Comparison of ENCODE assay signal across 19 cellular contexts in the genomic region with DNA sequence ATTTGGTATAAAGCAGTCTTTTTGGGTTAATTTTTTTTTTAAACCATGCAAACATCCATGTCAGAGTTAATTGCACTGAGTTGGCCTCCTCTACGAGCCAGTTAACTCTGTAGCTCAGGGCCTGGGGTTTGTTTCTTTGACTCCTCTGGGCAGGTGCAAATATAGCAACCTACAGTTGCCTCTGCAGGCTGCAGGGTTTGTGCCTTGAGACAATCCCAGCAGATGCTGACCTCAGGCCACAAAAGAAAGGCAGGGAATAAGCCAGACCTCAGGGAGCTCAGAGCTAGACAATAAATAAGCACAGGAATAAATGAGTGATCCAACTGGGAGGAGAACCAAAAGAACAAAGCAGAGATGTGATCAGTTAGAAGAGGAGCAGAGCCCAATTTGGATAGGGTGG.
"Had no signal": no experiment of that assay in that cellular context is flagged by ENCODE, and none has a peak within 500 bp of the region (broad histone marks: within the 10 kb centered on the region; RNA-seq: fewer than 3 reads in every experiment).

No MANE protein-coding gene starts in this region.

- H3K36me3 Mint-ChIP-seq: natural killer cell treated with Interleukin-12 subunit alpha and Interleukin-12 subunit beta and Interleukin-15 and Interleukin-18, amount 100 ng/mL, for 72 hours had no signal

- H3K4me1 Mint-ChIP-seq: activated B cell treated with CpG ODN at 0.5 μM for 24 hours; activated CD4-positive, alpha-beta T cell treated with anti-CD3 and anti-CD28 coated beads, Interleukin-2, amount 10 ng/mL, durations not matched to agents 24 days and 14 days; activated naive CD8-positive, alpha-beta T cell treated with anti-CD3 and anti-CD28 coated beads, Interleukin-2, amount 50 U/mL, for 24 hours had no signal

- H3K27me3 Mint-ChIP-seq: activated CD4-positive, alpha-beta T cell treated with anti-CD3 and anti-CD28 coated beads, Interleukin-2, amount 10 ng/mL, durations not matched to agents 24 days and 14 days; stimulated activated naive CD8-positive, alpha-beta T cell treated with anti-CD3 and anti-CD28 coated beads, Interleukin-15, Interleukin-2, amounts not matched to agents 100 ng/mL and 50 ng/mL, for 24 hours had no signal

- H3K4me3 Mint-ChIP-seq: activated B cell treated with CpG ODN at 0.5 μM for 24 hours; activated CD4-positive, alpha-beta T cell treated with anti-CD3 and anti-CD28 coated beads, Interleukin-2, amount 10 ng/mL, durations not matched to agents 24 days and 14 days; activated naive CD8-positive, alpha-beta T cell treated with anti-CD3 and anti-CD28 coated beads, Interleukin-2, amount 50 U/mL, for 24 hours; natural killer cell treated with Interleukin-12 subunit alpha and Interleukin-12 subunit beta and Interleukin-15 and Interleukin-18, amount 100 ng/mL, for 72 hours; stimulated activated naive CD8-positive, alpha-beta T cell treated with anti-CD3 and anti-CD28 coated beads, Interleukin-15, Interleukin-2, amounts not matched to agents 100 ng/mL and 50 ng/mL, for 24 hours had no signal

- H3K27ac ChIP-seq: cardiac muscle cell, esophagus squamous epithelium, heart left ventricle, left lung, ovary, testis had no signal

- H3K4me1 ChIP-seq: esophagus squamous epithelium, heart left ventricle, left lung, testis had no signal

- DNase-seq: activated B cell treated with CpG ODN at 0.5 μM for 24 hours; activated CD4-positive, alpha-beta T cell treated with anti-CD3 and anti-CD28 coated beads, Interleukin-2, amount 10 ng/mL, durations not matched to agents 24 days and 14 days; activated naive CD4-positive, alpha-beta T cell treated with Interleukin-2 at 50 U/mL for 16 hours; activated naive CD8-positive, alpha-beta T cell treated with anti-CD3 and anti-CD28 coated beads, Interleukin-2, amount 50 U/mL, for 24 hours; esophagus squamous epithelium; foreskin fibroblast; heart left ventricle; islet precursor cell; left lung; ovary; stimulated activated CD4-positive, alpha-beta T cell treated with anti-CD3 and anti-CD28 coated beads, Interleukin-15, amount 100 ng/mL, for 24 hours; stimulated activated CD4-positive, alpha-beta T cell treated with anti-CD3 and anti-CD28 coated beads, Interleukin-4, amount 100 ng/mL, for 24 hours; testis had no signal

- H3K36me3 ChIP-seq: cardiac muscle cell, esophagus squamous epithelium, heart left ventricle, left lung, ovary had no signal

- H3K27me3 ChIP-seq: cardiac muscle cell, esophagus squamous epithelium, left lung, ovary, testis had no signal

- H3K9me3 ChIP-seq: esophagus squamous epithelium, heart left ventricle, left lung, mucosa of descending colon, ovary, testis had no signal

- FAIRE-seq: astrocyte, colon had no signal

- H3K4me3 ChIP-seq: cardiac muscle cell, esophagus squamous epithelium, heart left ventricle, left lung, mucosa of descending colon, ovary, testis had no signal

- H3K9me3 Mint-ChIP-seq: activated B cell treated with CpG ODN at 0.5 μM for 24 hours; activated CD4-positive, alpha-beta T cell treated with anti-CD3 and anti-CD28 coated beads, Interleukin-2, amount 10 ng/mL, durations not matched to agents 24 days and 14 days had no signal

- H3K27ac Mint-ChIP-seq: activated B cell treated with CpG ODN at 0.5 μM for 24 hours; activated CD4-positive, alpha-beta T cell treated with anti-CD3 and anti-CD28 coated beads, Interleukin-2, amount 10 ng/mL, durations not matched to agents 24 days and 14 days; activated naive CD8-positive, alpha-beta T cell treated with anti-CD3 and anti-CD28 coated beads, Interleukin-2, amount 50 U/mL, for 24 hours; natural killer cell treated with Interleukin-12 subunit alpha and Interleukin-12 subunit beta and Interleukin-15 and Interleukin-18, amount 100 ng/mL, for 72 hours; stimulated activated naive CD8-positive, alpha-beta T cell treated with anti-CD3 and anti-CD28 coated beads, Interleukin-15, Interleukin-2, amounts not matched to agents 100 ng/mL and 50 ng/mL, for 24 hours had no signal
